Comparison of ENCODE assay signal across 13 cellular contexts in the genomic region with DNA sequence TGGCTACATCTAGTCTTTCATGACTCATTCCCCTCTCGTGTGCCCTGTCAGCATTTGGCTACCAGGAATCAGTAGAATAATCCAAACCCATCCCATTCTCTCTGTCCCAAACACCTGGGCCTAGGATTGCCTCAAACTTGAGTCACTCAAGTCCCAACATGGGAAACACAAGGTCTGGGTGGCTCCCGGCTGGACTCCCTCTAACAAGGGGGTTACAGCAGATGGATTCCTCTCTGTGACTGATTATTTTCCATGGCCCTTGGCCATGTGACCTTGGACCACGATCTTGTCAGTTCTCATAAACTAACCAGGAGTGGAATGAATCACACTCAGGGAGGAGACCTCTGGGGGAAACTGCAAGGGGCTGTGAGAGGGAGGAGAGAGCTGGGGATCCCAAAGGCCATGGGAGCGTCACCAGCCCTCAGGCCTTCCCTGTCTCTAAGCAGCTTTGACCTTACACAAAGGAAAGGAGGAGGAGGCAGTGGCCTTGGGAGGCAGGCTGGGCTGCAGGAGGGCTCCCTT.
DNase-seq lines count a peak whose midpoint lies in the region; ATAC-seq and TF ChIP-seq lines count a peak whose summit lies in the region.
"Had no signal": no experiment of that assay in that cellular context is flagged by ENCODE, and none has a peak within 500 bp of the region (broad histone marks: within the 10 kb centered on the region; RNA-seq: fewer than 3 reads in every experiment).

No MANE protein-coding gene starts in this region.

- no peak for TF ChIP-seq CTCF in gastroesophageal sphincter (IDR thresholded peaks at IDR 0.05)
- TF ChIP-seq CTCF in MM.1S (IDR thresholded peaks at IDR 0.05; ENCODE audit: low read length) = no peak

- TF ChIP-seq POLR2A in gastroesophageal sphincter (IDR thresholded peaks at IDR 0.05) = no peak

- peak; percentile 92 for ATAC-seq in gastroesophageal sphincter
- no peak for ATAC-seq in natural killer cell treated with Interleukin-12 subunit alpha and Interleukin-12 subunit beta and Interleukin-15 and Interleukin-18, amount 100 ng/mL, for 72 hours
- ATAC-seq: activated T-cell treated with anti-CD3 and anti-CD28 coated beads, Interleukin-2, amount 50 U/mL, for 72 hours; naive thymus-derived CD4-positive, alpha-beta T cell had no signal

- no peaks in the 10 kb centered on the region for H4K20me1 ChIP-seq in MM.1S (ENCODE audit: insufficient read depth, low read length)

- no peak overlapping the region for H3K4me2 ChIP-seq in MM.1S (ENCODE audit: low read depth, low read length)
- H3K4me2 ChIP-seq: KMS-11 had no signal

- 17% methylated on average over 2 of the region's 4 CpGs; no CpG with 5 or more reads in 1 of the 2 donors for WGBS in gastroesophageal sphincter (ENCODE audit: low coverage in 1 of 2), 2 donors

- no peaks in the 10 kb centered on the region for H3F3A ChIP-seq in MM.1S (ENCODE audit: insufficient read depth, low read length)

- H3K4me1 ChIP-seq in adipocyte (ENCODE audit: control insufficient read depth, insufficient read depth, low read length) (peaks cover 26% of the 10 kb centered on the region), gastroesophageal sphincter (peaks cover 9 to 46% (median 13%) of the 10 kb centered on the region in 3 donors), MM.1S (ENCODE audit: low read length) (no peaks in the 10 kb centered on the region)

- H3K36me3 Mint-ChIP-seq in natural killer cell treated with Interleukin-12 subunit alpha and Interleukin-12 subunit beta and Interleukin-15 and Interleukin-18, amount 100 ng/mL, for 72 hours = no peaks in the 10 kb centered on the region
- H3K36me3 Mint-ChIP-seq: naive thymus-derived CD4-positive, alpha-beta T cell had no signal

- DNase-seq in Daoy (ENCODE audit: low read depth) (peak; percentile 70), adipocyte (ENCODE audit: low read depth) (peak; percentile 90), retina (peak; percentile 37), DMS153 treated with DMSO at 0.1 percent for 48 hours (lab: John Stamatoyannopoulos, UW; ENCODE audit: unreplicated experiment) (no peak), MM.1S (no peak), NCI-H524 treated with DMSO at 0.1 percent for 48 hours (lab: John Stamatoyannopoulos, UW) (no peak)
- no peak for DNase-seq in natural killer cell treated with Interleukin-12 subunit alpha and Interleukin-12 subunit beta and Interleukin-15 and Interleukin-18, amount 100 ng/mL, for 72 hours (ENCODE audit: low spot score)
- DNase-seq: activated T-cell treated with anti-CD3 and anti-CD28 coated beads, Interleukin-2, amount 50 U/mL, for 72 hours; DMS 273 treated with DMSO at 0.1 percent for 48 hours; naive thymus-derived CD4-positive, alpha-beta T cell; NCI-H526 had no signal

- peaks cover 8 to 30% of the 10 kb centered on the region in 2 donors for H3K27me3 Mint-ChIP-seq in natural killer cell treated with Interleukin-12 subunit alpha and Interleukin-12 subunit beta and Interleukin-15 and Interleukin-18, amount 100 ng/mL, for 72 hours

- H3K9me3 Mint-ChIP-seq in natural killer cell treated with Interleukin-12 subunit alpha and Interleukin-12 subunit beta and Interleukin-15 and Interleukin-18, amount 100 ng/mL, for 72 hours = no peaks in the 10 kb centered on the region
- H3K9me3 Mint-ChIP-seq: activated T-cell treated with anti-CD3 and anti-CD28 coated beads, Interleukin-2, amount 50 U/mL, for 72 hours had no signal

- no peak overlapping the region for H2AFZ ChIP-seq in MM.1S (ENCODE audit: low read length)

- H3K9me2 ChIP-seq in MM.1S (replicated peaks; ENCODE audit: insufficient read depth, low read length) = no peaks in the 10 kb centered on the region

- H3K9ac ChIP-seq in adipocyte (ENCODE audit: low read length) (no peak overlapping the region), MM.1S (ENCODE audit: low read length) (no peak overlapping the region)
- H3K9ac ChIP-seq: KMS-11 had no signal

- H3K4me3 Mint-ChIP-seq in natural killer cell treated with Interleukin-12 subunit alpha and Interleukin-12 subunit beta and Interleukin-15 and Interleukin-18, amount 100 ng/mL, for 72 hours = no peak overlapping the region
- H3K4me3 Mint-ChIP-seq: activated T-cell treated with anti-CD3 and anti-CD28 coated beads, Interleukin-2, amount 50 U/mL, for 72 hours; naive thymus-derived CD4-positive, alpha-beta T cell had no signal

- H3K36me3 ChIP-seq in adipocyte (ENCODE audit: control insufficient read depth, insufficient read depth, low read length, severe bottlenecking) = no peaks in the 10 kb centered on the region
- peaks cover 0 to 11% of the 10 kb centered on the region in 2 donors for H3K36me3 ChIP-seq in gastroesophageal sphincter
- H3K36me3 ChIP-seq in MM.1S (replicated peaks; ENCODE audit: insufficient read depth, low read length) = no peaks in the 10 kb centered on the region

- peak overlapping the region; percentile 35 to 65 (median 54) for H3K27ac ChIP-seq in gastroesophageal sphincter
- H3K27ac ChIP-seq in MM.1S (ENCODE audit: low read length) = no peak overlapping the region
- H3K27ac ChIP-seq: KMS-11 had no signal

- no peak for TF ChIP-seq EP300 in gastroesophageal sphincter (IDR thresholded peaks at IDR 0.05)

- H3K4me3 ChIP-seq in adipocyte (ENCODE audit: low read length) (no peak overlapping the region), gastroesophageal sphincter (no peak overlapping the region), MM.1S (ENCODE audit: low read length) (no peak overlapping the region)

- H3K4me1 Mint-ChIP-seq in natural killer cell treated with Interleukin-12 subunit alpha and Interleukin-12 subunit beta and Interleukin-15 and Interleukin-18, amount 100 ng/mL, for 72 hours (ENCODE audit: low read depth in 2 of 2) = no peaks in the 10 kb centered on the region

- no peaks in the 10 kb centered on the region for H3K79me2 ChIP-seq in MM.1S (ENCODE audit: low read length)

- H3K9me3 ChIP-seq in adipocyte (ENCODE audit: control insufficient read depth, low read length) (no peaks in the 10 kb centered on the region), gastroesophageal sphincter (no peaks in the 10 kb centered on the region), MM.1S (replicated peaks; ENCODE audit: insufficient read depth, low read length) (no peaks in the 10 kb centered on the region)

- H3K27me3 ChIP-seq in adipocyte (replicated peaks; ENCODE audit: control insufficient read depth, insufficient read depth, low read length) (no peaks in the 10 kb centered on the region), gastroesophageal sphincter (no peaks in the 10 kb centered on the region), MM.1S (replicated peaks; ENCODE audit: insufficient read depth, low read length) (no peaks in the 10 kb centered on the region)

- H3K27ac Mint-ChIP-seq in natural killer cell treated with Interleukin-12 subunit alpha and Interleukin-12 subunit beta and Interleukin-15 and Interleukin-18, amount 100 ng/mL, for 72 hours = no peak overlapping the region
- H3K27ac Mint-ChIP-seq: activated T-cell treated with anti-CD3 and anti-CD28 coated beads, Interleukin-2, amount 50 U/mL, for 72 hours; naive thymus-derived CD4-positive, alpha-beta T cell had no signal

Comparison
In these comparisons a context has a peak if more than half of its experiments do, and no peak if none do; other contexts are left out.
1. DNase-seq: peak in Daoy (single experiment), adipocyte (single experiment) and retina (single experiment); none in natural killer cell treated with Interleukin-12 subunit alpha and Interleukin-12 subunit beta and Interleukin-15 and Interleukin-18, amount 100 ng/mL, for 72 hours (single experiment), DMS153 treated with DMSO at 0.1 percent for 48 hours (single experiment), MM.1S (single experiment) and NCI-H524 treated with DMSO at 0.1 percent for 48 hours (single experiment).